Comparison of ENCODE assay signal across 19 cellular contexts in genomic region chr7:121451367-121452073, GRCh38.
"Had no signal": no experiment of that assay in that cellular context is flagged by ENCODE, and none has a peak within 500 bp of the region (broad histone marks: within the 10 kb centered on the region; RNA-seq: fewer than 3 reads in every experiment).

No MANE protein-coding gene starts in this region.

- H3K4me3 ChIP-seq: ascending aorta, breast epithelium, hepatocyte, ovary, right lobe of liver, thoracic aorta, upper lobe of right lung had no signal

- H3K27me3 ChIP-seq: ascending aorta, breast epithelium, hepatocyte, ovary, right lobe of liver, upper lobe of right lung had no signal

- H3K27ac ChIP-seq: ascending aorta, breast epithelium, epithelial cell of prostate, hepatocyte, ovary, right lobe of liver, thoracic aorta, upper lobe of right lung had no signal

- H3K79me2 ChIP-seq: hepatocyte had no signal

- H2AFZ ChIP-seq: hepatocyte had no signal

- H3K4me1 ChIP-seq: ascending aorta, breast epithelium, right lobe of liver had no signal

- ATAC-seq: activated CD4-positive, CD25-positive, alpha-beta regulatory T cell treated with anti-CD3 and anti-CD28 coated beads, Interleukin-2, amount 50 U/mL, for 24 hours; effector memory CD8-positive, alpha-beta T cell; left lobe of liver; naive thymus-derived CD4-positive, alpha-beta T cell; right lobe of liver; upper lobe of right lung had no signal

- H3K9me3 ChIP-seq: ascending aorta, breast epithelium, ovary, right lobe of liver, thoracic aorta, upper lobe of right lung had no signal

- H3K4me2 ChIP-seq: hepatocyte had no signal

- H3K36me3 ChIP-seq: ascending aorta, breast epithelium, ovary, right lobe of liver, thoracic aorta, upper lobe of right lung had no signal

- DNase-seq: activated CD4-positive, alpha-beta T cell treated with anti-CD3 and anti-CD28 coated beads, Interleukin-2, amount 50 U/mL, for 4 hours; activated naive CD4-positive, alpha-beta T cell treated with anti-CD3 and anti-CD28 coated beads, Interleukin-2, amount 10 ng/mL, durations not matched to agents 7 days and 5 days; dermis blood vessel endothelial cell; effector memory CD8-positive, alpha-beta T cell; mammary epithelial cell; naive thymus-derived CD4-positive, alpha-beta T cell; ovary; right lobe of liver; T-helper 2 cell; upper lobe of right lung had no signal

- FAIRE-seq: keratinocyte, TTC549 had no signal
